14 cellular contexts compared by ENCODE assay signal in genomic region chr1:53449026-53449425, GRCh38. TPM values are rescaled to one million over a fixed set of nuclear protein-coding genes. Genes with fewer than 3 reads are reported as not detected.
DNase-seq lines count a peak whose midpoint lies in the region; ATAC-seq and TF ChIP-seq lines count a peak whose summit lies in the region.
"Had no signal": no experiment of that assay in that cellular context is flagged by ENCODE, and none has a peak within 500 bp of the region (broad histone marks: within the 10 kb centered on the region; RNA-seq: fewer than 3 reads in every experiment).

No MANE protein-coding gene starts in this region.

- no peaks in the 10 kb centered on the region for H3K27me3 Mint-ChIP-seq in endodermal cell (ENCODE audit: insufficient read depth)

- ATAC-seq in upper lobe of right lung (no peak), HG03565 (IDR thresholded peaks at IDR 0.05; ENCODE audit: unreplicated experiment) (no peak)

- no peaks in the 10 kb centered on the region for H3K36me3 Mint-ChIP-seq in endodermal cell (ENCODE audit: low read depth)

- H3K9ac ChIP-seq in endodermal cell (ENCODE audit: extremely low read depth, low read length, poor library complexity, severe bottlenecking): peak overlapping the region; percentile 58

- DNase-seq in EH (ENCODE audit: low read depth): peak; percentile 97
- DNase-seq in NCI-H460 (ENCODE audit: extremely low read depth, low read depth): peak; percentile 55
- DNase-seq in endodermal cell: peak; percentile 71
- peak; percentile 18 for DNase-seq in myocyte (ENCODE audit: low read depth)
- no peak for DNase-seq in head of caudate nucleus
- no peak for DNase-seq in GDM1 (lab: John Stamatoyannopoulos, UW)
- no peak for DNase-seq in upper lobe of right lung
- DNase-seq: CD4-positive, alpha-beta T cell; effector CD8-positive, alpha-beta T cell; GOT3; Kasumi-1; NCI-H2171; uterus had no signal

- peak overlapping the region; percentile 39 for H3K4me3 Mint-ChIP-seq in endodermal cell
- H3K4me3 Mint-ChIP-seq: CD4-positive, alpha-beta T cell had no signal

- H3K9me3 Mint-ChIP-seq in endodermal cell: peaks cover 4% of the 10 kb centered on the region
- H3K9me3 Mint-ChIP-seq: CD4-positive, alpha-beta T cell had no signal

- H3K36me3 ChIP-seq in endodermal cell (ENCODE audit: control insufficient read depth, insufficient read depth, low read length) (no peaks in the 10 kb centered on the region), upper lobe of right lung (no peaks in the 10 kb centered on the region)
- H3K36me3 ChIP-seq: uterus had no signal

- TF ChIP-seq CTCF in endodermal cell (conservative IDR thresholded peaks at IDR 0.05) (no peak), upper lobe of right lung (IDR thresholded peaks at IDR 0.05) (no peak)

- peaks cover 51% of the 10 kb centered on the region for H3K4me1 Mint-ChIP-seq in endodermal cell

- H3K27me3 ChIP-seq in endodermal cell (ENCODE audit: control insufficient read depth, insufficient read depth, low read length, poor library complexity, severe bottlenecking): no peaks in the 10 kb centered on the region
- peaks cover 9% of the 10 kb centered on the region for H3K27me3 ChIP-seq in upper lobe of right lung
- H3K27me3 ChIP-seq: uterus had no signal

- H3K4me1 ChIP-seq in endodermal cell (ENCODE audit: control insufficient read depth, insufficient read depth, low read length): peaks cover 29% of the 10 kb centered on the region
- H3K4me1 ChIP-seq in upper lobe of right lung: no peaks in the 10 kb centered on the region
- H3K4me1 ChIP-seq: uterus had no signal

- H3K9me3 ChIP-seq in endodermal cell (ENCODE audit: control insufficient read depth, low read length) (peaks cover 8% of the 10 kb centered on the region), upper lobe of right lung (no peaks in the 10 kb centered on the region)
- H3K9me3 ChIP-seq: uterus had no signal

- WGBS in endodermal cell (ENCODE audit: insufficient coverage in 1 of 2, insufficient read length in 1 of 2), 2 experiments: 21% methylated on average over 3 of the region's 3 CpGs; no CpG with 5 or more reads in 1 of the 2 experiments

- peak overlapping the region; percentile 63 for H3K27ac ChIP-seq in endodermal cell (ENCODE audit: low read depth, low read length)
- H3K27ac ChIP-seq in upper lobe of right lung: no peak overlapping the region
- H3K27ac ChIP-seq: uterus had no signal

- peak overlapping the region; percentile 95 for H3K27ac Mint-ChIP-seq in endodermal cell
- H3K27ac Mint-ChIP-seq: CD4-positive, alpha-beta T cell had no signal

- intact Hi-C loops in head of caudate nucleus (cut with DNase I) (no loop called here), upper lobe of right lung (cut with DNase I) (no loop called here)

- H3K4me3 ChIP-seq in endodermal cell (ENCODE audit: low read length) (no peak overlapping the region), upper lobe of right lung (no peak overlapping the region)
- H3K4me3 ChIP-seq: uterus had no signal

RNA-seq across cellular contexts. Expression of gene DMRTB1, which starts 10.2 kb away (rescaled TPM):
- total RNA-seq in NCI-H460 (2014; rRNA removed; shearing (Covaris generic)): not detected in 2 replicates
- not detected in 2 replicates for polyA plus RNA-seq in NCI-H460 (2014; cell fraction: nucleus; rRNA removed)
- total RNA-seq in endodermal cell (not detected), myocyte (not detected in 2 replicates), upper lobe of right lung (not detected)
- not detected for polyA plus RNA-seq in endodermal cell (2013, experiment 1 of 2)
- not detected for polyA plus RNA-seq in endodermal cell (2013, experiment 2 of 2)
- not detected for polyA plus RNA-seq in myocyte (2012)
- total RNA-seq: CD4-positive, alpha-beta T cell; uterus had no signal

Comparison
In these comparisons a context has a peak if more than half of its experiments do, and no peak if none do; other contexts are left out.
1. DNase-seq: peak in EH (single experiment), NCI-H460 (single experiment), endodermal cell (single experiment) and myocyte (single experiment); none in head of caudate nucleus (0 of 42), GDM1 (single experiment) and upper lobe of right lung (single experiment).